Comparison of ENCODE assay signal across 8 cellular contexts in the genomic region with DNA sequence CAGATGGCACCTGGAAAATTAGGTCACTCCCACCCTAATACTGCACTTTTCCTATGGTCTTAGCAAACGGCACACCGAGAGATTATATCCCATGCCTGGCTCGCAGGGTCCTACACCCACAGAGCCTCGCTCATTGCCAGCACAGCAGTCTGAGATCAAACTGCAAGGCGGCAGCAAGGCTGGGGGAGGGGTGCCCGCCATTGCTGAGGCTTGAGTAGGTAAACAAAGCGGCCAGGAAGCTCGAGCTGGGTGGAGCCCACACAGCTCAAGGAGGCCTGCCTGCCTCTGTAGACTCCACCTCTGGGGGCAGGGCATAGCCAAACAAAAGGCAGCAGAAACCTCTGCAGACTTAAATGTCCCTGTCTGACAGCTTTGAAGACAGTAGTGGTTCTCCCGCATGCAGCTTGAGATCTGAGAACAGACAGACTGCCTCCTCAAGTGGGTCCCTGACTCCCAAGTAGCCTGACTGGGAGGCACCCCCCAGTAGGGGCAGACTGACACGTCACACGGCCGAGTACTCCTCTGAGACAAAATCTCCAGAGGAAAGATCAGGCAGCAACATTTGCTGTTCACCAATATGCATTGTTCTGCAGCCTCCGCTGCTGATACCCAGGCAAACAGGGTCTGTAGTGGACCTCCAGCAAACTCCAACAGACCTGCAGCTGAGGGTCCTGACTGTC. TPM values are rescaled to one million over a fixed set of nuclear protein-coding genes. Genes with fewer than 3 reads are reported as not detected.
DNase-seq lines count a peak whose midpoint lies in the region; ATAC-seq, FAIRE-seq and TF ChIP-seq lines count a peak whose summit lies in the region.
"Not testable (repeated sequence)": the region's sequence is repeated elsewhere in the genome, so short reads cannot be mapped to it uniquely, and the experiment has no call there.
"Had no signal": no experiment of that assay in that cellular context is flagged by ENCODE, and none has a peak within 500 bp of the region (broad histone marks: within the 10 kb centered on the region; RNA-seq: fewer than 3 reads in every experiment).

No MANE protein-coding gene starts in this region.

- not testable (repeated sequence) for H2BK120ac ChIP-seq in neuronal stem cell (ENCODE audit: low read depth, low read length)

- not testable (repeated sequence) for H3K14ac ChIP-seq in neuronal stem cell (ENCODE audit: low read length)

- intact Hi-C loops in HepG2 (cut with micrococcal nuclease; ENCODE audit: unreplicated experiment), result not testable (repeated sequence)

- POLR2A ChIA-PET in HEK293 (lab: Yijun Ruan, JAX); HepG2 (lab: Yijun Ruan, JAX): not testable (repeated sequence)

- not testable (repeated sequence) for H3K4me1 ChIP-seq in HEK293 (ENCODE audit: control insufficient read depth, insufficient read depth, low read length); HepG2 (ENCODE audit: insufficient read depth, low read length); neuronal stem cell (ENCODE audit: control insufficient read depth in 2 of 2, insufficient read depth in 1 of 2, low read depth in 1 of 2, low read length in 2 of 2)

- TF ChIP-seq POLR2A in HepG2 (IDR thresholded peaks at IDR 0.05; ENCODE audit: insufficient read depth in 1 of 2, low read depth in 2 of 2, low read length in 2 of 2), result not testable (repeated sequence)

- DNase-seq in G401 (ENCODE audit: low spot score) (peak; percentile 8), WERI-Rb-1 (peak; percentile 76)
- DNase-seq in HepG2 (ENCODE audit: low spot score); neuronal stem cell (ENCODE audit: low spot score): not testable (repeated sequence)

- not testable (repeated sequence) for TF ChIP-seq EP300 in HepG2 (IDR thresholded peaks at IDR 0.05; ENCODE audit: low read depth in 2 of 2, low read length in 2 of 2); HepG2 (CRISPR knock-in tag; IDR thresholded peaks at IDR 0.05; ENCODE audit: borderline replicate concordance)

- H3K4ac ChIP-seq in neuronal stem cell (ENCODE audit: low read length), result not testable (repeated sequence)

- FAIRE-seq in HepG2 (lab: Jason Lieb, UNC), result not testable (repeated sequence)

- H2BK15ac ChIP-seq in neuronal stem cell (ENCODE audit: low read length), result not testable (repeated sequence)

- H2AK5ac ChIP-seq in neuronal stem cell (ENCODE audit: low read depth, low read length), result not testable (repeated sequence)

- H2BK12ac ChIP-seq in neuronal stem cell (ENCODE audit: low read length), result not testable (repeated sequence)

- not testable (repeated sequence) for H2AFZ ChIP-seq in HepG2 (ENCODE audit: low read length)
- peak overlapping the region; percentile 29 for H2AFZ ChIP-seq in neuronal stem cell (ENCODE audit: low read length)

- not testable (repeated sequence) for H3K79me2 ChIP-seq in HepG2 (ENCODE audit: insufficient read depth, low read length)

- not testable (repeated sequence) for H3K4me3 ChIP-seq in HEK293 (ENCODE audit: low read depth, low read length); WERI-Rb-1 (ENCODE audit: low read depth, low read length); HepG2 (replicated peaks in 1 of 3; ENCODE audit: insufficient read depth in 1 of 3, low read depth in 2 of 3, low read length in 3 of 3); neuronal stem cell (ENCODE audit: low read length in 2 of 2)

- TF ChIP-seq RAD21 in HepG2 (CRISPR knock-in tag; IDR thresholded peaks at IDR 0.05), result not testable (repeated sequence)

- H4K91ac ChIP-seq in neuronal stem cell (ENCODE audit: low read depth, low read length, poor library complexity), result not testable (repeated sequence)

- WGBS in HepG2 (ENCODE audit: low lambda C conversion rate), result 8% methylated on average over 5 of the region's 13 CpGs
- WGBS in neuronal stem cell (ENCODE audit: extremely low coverage in 2 of 2, insufficient read length in 2 of 2, insufficient replicate concordance in 1 of 2), 2 donors, result no CpG with 5 or more reads among the region's 13 CpGs

- H3K18ac ChIP-seq in neuronal stem cell (ENCODE audit: low read length), result not testable (repeated sequence)

- BruUV-seq in HepG2 (replicated peaks; lab: Mats Ljungman, UMichigan), result not testable (repeated sequence)

- not testable (repeated sequence) for H3K9ac ChIP-seq in HepG2 (ENCODE audit: insufficient read depth, low read depth, low read length); neuronal stem cell (ENCODE audit: low read depth, low read length, poor library complexity)

- not testable (repeated sequence) for H4K20me1 ChIP-seq in HepG2 (ENCODE audit: insufficient read depth, low read length)

- H3K27ac ChIP-seq in HEK293 (ENCODE audit: extremely low read depth, low read depth, low read length); HepG2 (ENCODE audit: extremely low read length, insufficient read depth, low read length); neuronal stem cell (replicated peaks; ENCODE audit: low read length): not testable (repeated sequence)
- peak overlapping the region; percentile 59 for H3K27ac ChIP-seq in WERI-Rb-1

- not testable (repeated sequence) for H4K8ac ChIP-seq in neuronal stem cell (ENCODE audit: low read depth, low read length)

- not testable (repeated sequence) for TF ChIP-seq CTCF in HEK293 (tag by site-specific recombination; IDR thresholded peaks at IDR 0.05); WERI-Rb-1 (IDR thresholded peaks at IDR 0.05; ENCODE audit: low read depth, low read length); HepG2 (CRISPR knock-in tag; IDR thresholded peaks at IDR 0.05)

- H2BK5ac ChIP-seq in neuronal stem cell (ENCODE audit: low read length), result not testable (repeated sequence)

- CTCF ChIA-PET in HEK293 (lab: Yijun Ruan, JAX), result interaction anchor here (0.7 kb wide), 1 partner anchor 401 kb away, joined by 3 read pairs; no protein-coding TSS in a partner anchor
- CTCF ChIA-PET in HepG2 (lab: Yijun Ruan, JAX; ENCODE audit: low intra/inter-chr PET ratio, low total read pairs), result not testable (repeated sequence)

- not testable (repeated sequence) for H3K23ac ChIP-seq in neuronal stem cell (ENCODE audit: low read depth, low read length, poor library complexity)

- H3K4me2 ChIP-seq in HepG2 (ENCODE audit: low read depth, low read length), result 0 out of 2 replicates have a peak overlapping the region, but pooled peaks have one; percentile 23
- H3K4me2 ChIP-seq in neuronal stem cell (ENCODE audit: insufficient read depth, low read length, poor library complexity, severe bottlenecking), result not testable (repeated sequence)

- H3K79me1 ChIP-seq in neuronal stem cell (ENCODE audit: low read depth, low read length), result not testable (repeated sequence)

- H3K36me3 ChIP-seq in HEK293 (ENCODE audit: control insufficient read depth in 2 of 2, insufficient read depth in 1 of 2, low read length in 2 of 2); WERI-Rb-1; HepG2 (replicated peaks in 1 of 2; ENCODE audit: control insufficient read depth in 1 of 2, insufficient read depth in 2 of 2, low read length in 2 of 2); neuronal stem cell (replicated peaks in 1 of 2; ENCODE audit: control insufficient read depth in 2 of 2, insufficient read depth in 2 of 2, low read length in 2 of 2): not testable (repeated sequence)

- in situ Hi-C loops in G401 (cut with HindIII; ENCODE audit: low sequenced_read_pairs); HepG2 (cut with HindIII; ENCODE audit: extremely low pct_ligation_motif_present, low pct_unique_long_range_greater_than_20kb): not testable (repeated sequence)

- H3K9me3 ChIP-seq in HEK293 (ENCODE audit: control insufficient read depth, insufficient read depth, low read depth, low read length); HepG2 (ENCODE audit: low read length); neuronal stem cell (replicated peaks in 1 of 2; ENCODE audit: control insufficient read depth in 2 of 2, insufficient read depth in 1 of 2, low read depth in 1 of 2, low read length in 2 of 2): not testable (repeated sequence)
- peaks cover 45% of the 10 kb centered on the region for H3K9me3 ChIP-seq in WERI-Rb-1 (ENCODE audit: severe bottlenecking)

- not testable (repeated sequence) for H3K27me3 ChIP-seq in WERI-Rb-1 (ENCODE audit: insufficient read depth, low read depth, severe bottlenecking); HepG2 (ENCODE audit: control insufficient read depth in 1 of 2, insufficient read depth in 2 of 2, low read length in 2 of 2); neuronal stem cell (ENCODE audit: control insufficient read depth in 3 of 3, insufficient read depth in 3 of 3, low read depth in 1 of 3, low read length in 3 of 3)

- not testable (repeated sequence) for ATAC-seq in HepG2

RNA-seq across cellular contexts. Expression of gene HLA-G, which starts 47.5 kb away (rescaled TPM):
- total RNA-seq in G401 (2014; rRNA removed; shearing (Covaris generic)), result not detected in 2 replicates
- total RNA-seq in HepG2 (2016; rRNA removed; fragmentation: Illumina TruSeq; extraction: Trizol), result 0.15 and 0.29 TPM in 2 replicates
- 0.18 TPM in 1 of 2 replicates, not detected in the other for total RNA-seq in HepG2 (2016; cell fraction: cytosol; rRNA removed; fragmentation: Illumina TruSeq; extraction: Trizol; ENCODE audit: low read depth)
- total RNA-seq in HepG2 (2016; cell fraction: insoluble cytoplasmic fraction; rRNA removed; fragmentation: Illumina TruSeq; extraction: Trizol), result 0.37 TPM in 1 of 2 replicates, not detected in the other
- not detected in 2 replicates for total RNA-seq in HepG2 (2016; cell fraction: membrane; rRNA removed; fragmentation: Illumina TruSeq; extraction: Trizol)
- 0.31 TPM in 1 of 2 replicates, not detected in the other for total RNA-seq in HepG2 (2016; cell fraction: nucleus; rRNA removed; fragmentation: Illumina TruSeq; extraction: Trizol)
- polyA plus RNA-seq in HepG2 (2011; rRNA removed), result 0.30 and 0.80 TPM in 2 replicates
- polyA plus RNA-seq in HepG2 (2011; cell fraction: cytosol; rRNA removed), result 1.1 and 1.6 TPM in 2 replicates
- 0.26 and 0.35 TPM in 2 replicates for polyA plus RNA-seq in HepG2 (2011; cell fraction: nucleus; rRNA removed)
- 0.38 TPM in 1 of 2 replicates, not detected in the other for polyA plus RNA-seq in HepG2 (2012)
- polyA plus RNA-seq in HepG2 (2016; cell fraction: cytosol; fragmentation: Illumina TruSeq; extraction: Trizol; ENCODE audit: low read depth), result not detected in 2 replicates
- not detected in 2 replicates for polyA plus RNA-seq in HepG2 (2016; cell fraction: insoluble cytoplasmic fraction; fragmentation: Illumina TruSeq; extraction: Trizol; ENCODE audit: low read depth)
- polyA plus RNA-seq in HepG2 (2016; cell fraction: membrane; fragmentation: Illumina TruSeq; extraction: Trizol; ENCODE audit: low read depth), result not detected in 2 replicates
- polyA plus RNA-seq in HepG2 (2016; cell fraction: nucleus; fragmentation: Illumina TruSeq; extraction: Trizol; ENCODE audit: insufficient read depth, low read depth), result 0.49 TPM in 1 of 2 replicates, not detected in the other
- 0.28 TPM in 1 of 2 replicates, not detected in the other for polyA minus RNA-seq in HepG2 (2011; rRNA and poly(A)+ RNA removed; ENCODE audit: low replicate concordance)
- polyA minus RNA-seq in HepG2 (2011; cell fraction: cytosol; rRNA and poly(A)+ RNA removed), result not detected in 2 replicates
- not detected in 2 replicates for polyA minus RNA-seq in HepG2 (2011; cell fraction: nucleus; rRNA and poly(A)+ RNA removed)
- polyA plus RNA-seq in neuronal stem cell (2013, experiment 1 of 2), result not detected
- polyA plus RNA-seq in neuronal stem cell (2013, experiment 2 of 2), result not detected
- total RNA-seq: A172, Caco-2 had no signal
- polyA plus RNA-seq: BJ had no signal

RNA-seq across cellular contexts. Expression of gene HLA-F, which starts 56.9 kb away (rescaled TPM):
- not detected in 2 replicates for total RNA-seq in G401 (2014; rRNA removed; shearing (Covaris generic))
- total RNA-seq in HepG2 (2016; rRNA removed; fragmentation: Illumina TruSeq; extraction: Trizol), result 3.5 and 6.0 TPM in 2 replicates
- 0.71 and 1.1 TPM in 2 replicates for total RNA-seq in HepG2 (2016; cell fraction: cytosol; rRNA removed; fragmentation: Illumina TruSeq; extraction: Trizol; ENCODE audit: low read depth)
- 3.2 and 6.7 TPM in 2 replicates for total RNA-seq in HepG2 (2016; cell fraction: insoluble cytoplasmic fraction; rRNA removed; fragmentation: Illumina TruSeq; extraction: Trizol)
- 1.2 and 2.9 TPM in 2 replicates for total RNA-seq in HepG2 (2016; cell fraction: membrane; rRNA removed; fragmentation: Illumina TruSeq; extraction: Trizol)
- 6.6 and 6.7 TPM in 2 replicates for total RNA-seq in HepG2 (2016; cell fraction: nucleus; rRNA removed; fragmentation: Illumina TruSeq; extraction: Trizol)
- polyA plus RNA-seq in HepG2 (2011; rRNA removed), result 6.1 and 9.3 TPM in 2 replicates
- 4.3 and 5.2 TPM in 2 replicates for polyA plus RNA-seq in HepG2 (2011; cell fraction: cytosol; rRNA removed)
- polyA plus RNA-seq in HepG2 (2011; cell fraction: nucleus; rRNA removed), result 19.2 and 30.0 TPM in 2 replicates
- 5.4 and 8.4 TPM in 2 replicates for polyA plus RNA-seq in HepG2 (2012)
- polyA plus RNA-seq in HepG2 (2016; cell fraction: cytosol; fragmentation: Illumina TruSeq; extraction: Trizol; ENCODE audit: low read depth), result 0.76 and 0.84 TPM in 2 replicates
- 2.5 and 2.7 TPM in 2 replicates for polyA plus RNA-seq in HepG2 (2016; cell fraction: insoluble cytoplasmic fraction; fragmentation: Illumina TruSeq; extraction: Trizol; ENCODE audit: low read depth)
- polyA plus RNA-seq in HepG2 (2016; cell fraction: membrane; fragmentation: Illumina TruSeq; extraction: Trizol; ENCODE audit: low read depth), result 0.65 and 1.1 TPM in 2 replicates
- 11.8 and 13.2 TPM in 2 replicates for polyA plus RNA-seq in HepG2 (2016; cell fraction: nucleus; fragmentation: Illumina TruSeq; extraction: Trizol; ENCODE audit: insufficient read depth, low read depth)
- 0.33 and 3.7 TPM in 2 replicates for polyA minus RNA-seq in HepG2 (2011; rRNA and poly(A)+ RNA removed; ENCODE audit: low replicate concordance)
- 1.1 and 2.0 TPM in 2 replicates for polyA minus RNA-seq in HepG2 (2011; cell fraction: cytosol; rRNA and poly(A)+ RNA removed)
- 5.7 and 9.8 TPM in 2 replicates for polyA minus RNA-seq in HepG2 (2011; cell fraction: nucleus; rRNA and poly(A)+ RNA removed)
- polyA plus RNA-seq in neuronal stem cell (2013, experiment 1 of 2), result 2.6 TPM
- polyA plus RNA-seq in neuronal stem cell (2013, experiment 2 of 2), result 2.2 TPM
